In genomic region chr3:14152233-14152962, GRCh38 we compare ENCODE assay signal across 12 cellular contexts. TPM values are rescaled to one million over a fixed set of nuclear protein-coding genes. Genes with fewer than 3 reads are reported as not detected.
DNase-seq lines count a peak whose midpoint lies in the region; ATAC-seq and TF ChIP-seq lines count a peak whose summit lies in the region.
"Had no signal": no experiment of that assay in that cellular context is flagged by ENCODE, and none has a peak within 500 bp of the region (broad histone marks: within the 10 kb centered on the region; RNA-seq: fewer than 3 reads in every experiment).

No MANE protein-coding gene starts in this region.

- CTCF ChIA-PET in MCF 10A (lab: Yijun Ruan, JAX): interaction anchor here (0.6 to 1.6 kb wide), 3 partner anchors 9 to 96 kb away, joined by 3 to 4 read pairs (median 4); no protein-coding TSS in a partner anchor

- H3K36me3 ChIP-seq in breast epithelium: no peaks in the 10 kb centered on the region

- no peaks in the 10 kb centered on the region for H3K4me1 Mint-ChIP-seq in MCF 10A (ENCODE audit: insufficient read depth, unreplicated experiment)

- H3K9me3 Mint-ChIP-seq in MCF 10A (ENCODE audit: unreplicated experiment): no peaks in the 10 kb centered on the region
- H3K9me3 Mint-ChIP-seq: T-helper 2 cell treated with Interferon-gamma antibody and Interleukin-4, amounts not matched to agents 5 μg/mL and 100 μg/mL, for 36 hours had no signal

- no peak overlapping the region for H3K4me3 Mint-ChIP-seq in MCF 10A (ENCODE audit: unreplicated experiment)
- H3K4me3 Mint-ChIP-seq: activated naive CD8-positive, alpha-beta T cell; T-helper 2 cell treated with Interferon-gamma antibody and Interleukin-4, amounts not matched to agents 5 μg/mL and 100 μg/mL, for 36 hours had no signal

- POLR2A ChIA-PET in MCF 10A (lab: Yijun Ruan, JAX): interaction anchor here (0.9 to 6.8 kb wide), 5 partner anchors 8 to 27 kb away, joined by 3 to 33 read pairs (median 10); partner anchors contain the start of genes CHCHD4, LSM3, TMEM43 and XPC

- BruUV-seq in MCF 10A (replicated peaks; lab: Mats Ljungman, UMichigan): no TSS peak

- H3K27me3 Mint-ChIP-seq in MCF 10A (ENCODE audit: insufficient read depth, unreplicated experiment): no peaks in the 10 kb centered on the region
- H3K27me3 Mint-ChIP-seq: activated naive CD8-positive, alpha-beta T cell had no signal

- DNase-seq in MCF 10A (ENCODE audit: unreplicated experiment) (no peak), breast epithelium (ENCODE audit: low spot score in 2 of 2) (no peak), NAMALWA (ENCODE audit: low spot score) (peak; percentile 53), choroid plexus epithelial cell (ENCODE audit: low read depth) (peak; percentile 26)
- peak; percentile 26 for DNase-seq in stimulated activated CD8-positive, alpha-beta memory T cell treated with anti-CD3 and anti-CD28 coated beads, Interleukin-4, amount 100 ng/mL, for 48 hours
- DNase-seq: NCI-H2029 treated with DMSO at 0.1 percent for 48 hours; stimulated activated CD4-positive, alpha-beta T cell treated with anti-CD3 and anti-CD28 coated beads, Interleukin-2, amount 100 ng/mL, for 48 hours had no signal

- intact Hi-C loops in MCF 10A (cut with micrococcal nuclease): no loop called here
- intact Hi-C loops in breast epithelium (cut with DNase I; ENCODE audit: low total_unique reads): no loop called here

- TF ChIP-seq CTCF in MCF 10A (IDR thresholded peaks at IDR 0.05; ENCODE audit: unreplicated experiment) (no peak), breast epithelium (IDR thresholded peaks at IDR 0.05) (no peak), choroid plexus epithelial cell (conservative IDR thresholded peaks at IDR 0.05; ENCODE audit: low read depth, low read length) (peak; percentile 51)

- peak overlapping the region; percentile 63 for H3K27ac Mint-ChIP-seq in MCF 10A (ENCODE audit: low read depth, unreplicated experiment)
- H3K27ac Mint-ChIP-seq: T-helper 2 cell treated with Interferon-gamma antibody and Interleukin-4, amounts not matched to agents 5 μg/mL and 100 μg/mL, for 36 hours had no signal

- H3K27me3 ChIP-seq in breast epithelium: no peaks in the 10 kb centered on the region

- H3K27ac ChIP-seq in breast epithelium: no peak overlapping the region

- no peak for TF ChIP-seq POLR2A in breast epithelium (IDR thresholded peaks at IDR 0.05)

- no peak for ATAC-seq in GM19467 (IDR thresholded peaks at IDR 0.05; ENCODE audit: unreplicated experiment)
- ATAC-seq in GM19328 (IDR thresholded peaks at IDR 0.05; ENCODE audit: unreplicated experiment): no peak
- no peak for ATAC-seq in HG03175 (IDR thresholded peaks at IDR 0.05; ENCODE audit: unreplicated experiment)

- no peaks in the 10 kb centered on the region for H3K4me1 ChIP-seq in breast epithelium

- H3K4me3 ChIP-seq in breast epithelium: no peak overlapping the region
- H3K4me3 ChIP-seq in choroid plexus epithelial cell (ENCODE audit: low read depth, low read length): no peak overlapping the region

- peaks cover 99% of the 10 kb centered on the region for H3K36me3 Mint-ChIP-seq in MCF 10A (ENCODE audit: insufficient read depth, unreplicated experiment)

- H3K9me3 ChIP-seq in breast epithelium: no peaks in the 10 kb centered on the region

RNA-seq across cellular contexts. Expression of gene XPC, which starts 26.0 kb away (rescaled TPM):
- 73.3 and 83.6 TPM in 2 replicates for total RNA-seq in MCF 10A (2022)
- total RNA-seq in breast epithelium: 10 to 100 TPM; 57.4 to 74.2 (median 61.3) TPM

RNA-seq across cellular contexts. Expression of gene LSM3, which starts 26.2 kb away (rescaled TPM):
- total RNA-seq in MCF 10A (2022): 10.2 and 12.9 TPM in 2 replicates
- 10 to 100 TPM; 10.5 to 11.5 (median 11.5) TPM for total RNA-seq in breast epithelium

RNA-seq across cellular contexts. Expression of gene TMEM43, which starts 27.5 kb away (rescaled TPM):
- total RNA-seq in MCF 10A (2022): 120 and 124 TPM in 2 replicates
- total RNA-seq in breast epithelium: 100 to 1,000 TPM in 1 of 3 donors, 10 to 100 TPM in 2; 90.5 to 170 (median 93.4) TPM

RNA-seq across cellular contexts. Expression of gene CHCHD4, which starts 27.7 kb away (rescaled TPM):
- total RNA-seq in MCF 10A (2022) (31.6 and 35.0 TPM in 2 replicates), breast epithelium (10 to 100 TPM; 15.1 to 19.9 (median 17.9) TPM)

Comparison
In these comparisons a context has a peak if more than half of its experiments do, and no peak if none do; other contexts are left out.
1. DNase-seq: peak in NAMALWA (single experiment), choroid plexus epithelial cell (single experiment) and stimulated activated CD8-positive, alpha-beta memory T cell treated with anti-CD3 and anti-CD28 coated beads, Interleukin-4, amount 100 ng/mL, for 48 hours (single experiment); none in MCF 10A (single experiment) and breast epithelium (0 of 2).